17 cellular contexts compared by ENCODE assay signal in the genomic region with DNA sequence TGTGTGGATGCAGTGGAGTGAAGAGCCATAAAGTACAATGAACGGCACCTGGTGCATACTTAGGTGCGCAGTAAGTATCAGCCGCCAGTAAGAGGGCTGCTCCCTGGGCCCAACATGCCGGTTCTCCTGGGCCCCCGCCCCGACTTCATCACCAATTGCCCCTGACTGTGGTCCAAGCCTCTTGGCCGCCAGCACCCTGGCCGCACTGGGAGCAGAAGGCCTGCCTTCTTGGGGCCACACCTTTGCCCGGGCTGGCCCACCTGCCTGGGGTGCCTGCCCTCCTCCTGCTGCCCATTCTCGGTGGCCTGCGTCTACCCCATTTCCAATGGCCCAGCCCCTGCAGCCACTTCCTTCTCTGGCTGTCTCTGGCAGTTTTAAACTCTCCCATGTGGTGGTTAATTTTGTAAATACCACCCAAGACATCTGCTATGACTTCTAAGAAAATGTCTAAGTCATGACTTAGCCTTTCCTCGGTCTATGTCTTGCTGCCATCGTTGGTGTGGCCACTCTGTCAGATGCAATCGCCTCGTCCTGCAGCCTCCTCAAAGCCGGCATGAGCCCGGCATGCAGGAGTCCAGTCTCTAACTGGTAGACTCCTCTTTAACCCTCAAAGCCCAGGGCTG. TPM values are rescaled to one million over a fixed set of nuclear protein-coding genes. Genes with fewer than 3 reads are reported as not detected.
"Had no signal": no experiment of that assay in that cellular context is flagged by ENCODE, and none has a peak within 500 bp of the region (broad histone marks: within the 10 kb centered on the region; RNA-seq: fewer than 3 reads in every experiment).

No MANE protein-coding gene starts in this region.

- H3K9me3 Mint-ChIP-seq: activated naive CD4-positive, alpha-beta T cell treated with anti-CD3 and anti-CD28 coated beads for 36 hours; activated T-helper 17 cell treated with anti-CD3 and anti-CD28 coated beads, Interleukin-2, amount 50 U/mL, for 72 hours; memory B cell; natural killer cell had no signal

- FAIRE-seq: kidney had no signal

- H3K4me3 ChIP-seq: skin epidermis had no signal

- H3K27me3 ChIP-seq: ascending aorta, esophagus squamous epithelium, right atrium auricular region, upper lobe of right lung had no signal

- H3K27ac Mint-ChIP-seq: activated naive CD4-positive, alpha-beta T cell treated with anti-CD3 and anti-CD28 coated beads for 36 hours; activated T-helper 17 cell treated with anti-CD3 and anti-CD28 coated beads, Interleukin-2, amount 50 U/mL, for 72 hours; memory B cell; natural killer cell had no signal

- DNase-seq: activated naive CD4-positive, alpha-beta T cell treated with anti-CD3 and anti-CD28 coated beads for 36 hours; esophagus squamous epithelium; foreskin fibroblast; kidney; left ventricle myocardium superior; natural killer cell; occipital lobe; stimulated activated CD4-positive, alpha-beta T cell treated with anti-CD3 and anti-CD28 coated beads, Interleukin-15, amount 100 ng/mL, for 24 hours; stimulated activated CD4-positive, alpha-beta T cell treated with anti-CD3 and anti-CD28 coated beads, Interleukin-4, amount 100 ng/mL, for 1 hour; stimulated activated naive CD4-positive, alpha-beta T cell treated with Interleukin-2 at 50 U/mL for 16 hours; upper lobe of right lung had no signal

- H3K4me1 Mint-ChIP-seq: activated T-helper 17 cell treated with anti-CD3 and anti-CD28 coated beads, Interleukin-2, amount 50 U/mL, for 72 hours; natural killer cell had no signal

- H3K36me3 ChIP-seq: ascending aorta, esophagus squamous epithelium, right atrium auricular region, upper lobe of right lung had no signal

- ATAC-seq: activated CD4-positive, CD25-positive, alpha-beta regulatory T cell treated with anti-CD3 and anti-CD28 coated beads, Interleukin-2, amount 50 U/mL, for 24 hours; activated T-helper 17 cell treated with anti-CD3 and anti-CD28 coated beads, Interleukin-2, amount 50 U/mL, for 72 hours; natural killer cell had no signal

- H3K9me3 ChIP-seq: ascending aorta, esophagus squamous epithelium, right atrium auricular region, upper lobe of right lung had no signal

- H3K36me3 Mint-ChIP-seq: memory B cell, natural killer cell had no signal

- H3K4me3 Mint-ChIP-seq: activated naive CD4-positive, alpha-beta T cell treated with anti-CD3 and anti-CD28 coated beads for 36 hours; activated T-helper 17 cell treated with anti-CD3 and anti-CD28 coated beads, Interleukin-2, amount 50 U/mL, for 72 hours; memory B cell; natural killer cell had no signal

RNA-seq across cellular contexts. Expression of gene ZBP1, which starts 52.8 kb away (rescaled TPM):
- total RNA-seq: ascending aorta, occipital lobe, right atrium auricular region had no signal
